In genomic region chr7:99557196-99557607, GRCh38 we compare ENCODE assay signal across 9 cellular contexts. TPM values are rescaled to one million over a fixed set of nuclear protein-coding genes. Genes with fewer than 3 reads are reported as not detected.
A peak's percentile ranks its signal among the peaks of the same experiment; 100 is the strongest.
DNase-seq lines count a peak whose midpoint lies in the region; ATAC-seq and TF ChIP-seq lines count a peak whose summit lies in the region.
"Had no signal": no experiment of that assay in that cellular context is flagged by ENCODE, and none has a peak within 500 bp of the region (broad histone marks: within the 10 kb centered on the region; RNA-seq: fewer than 3 reads in every experiment).

No MANE protein-coding gene starts in this region.

- H3K9me3 ChIP-seq in MG63 (no peaks in the 10 kb centered on the region), ectodermal cell (ENCODE audit: control insufficient read depth, low read length) (no peaks in the 10 kb centered on the region)

- no peaks in the 10 kb centered on the region for H3K27me3 ChIP-seq in BJ (ENCODE audit: control insufficient read depth, insufficient read depth, low read length)
- H3K27me3 ChIP-seq in MG63 = no peaks in the 10 kb centered on the region
- no peaks in the 10 kb centered on the region for H3K27me3 ChIP-seq in ectodermal cell (ENCODE audit: control insufficient read depth, insufficient read depth, low read length, poor library complexity, severe bottlenecking)

- no peak for ATAC-seq in natural killer cell treated with Interleukin-12 subunit alpha and Interleukin-12 subunit beta and Interleukin-15 and Interleukin-18, amount 100 ng/mL, for 72 hours
- ATAC-seq in HG02610 (IDR thresholded peaks at IDR 0.05; ENCODE audit: unreplicated experiment) = no peak
- ATAC-seq in HG03354 (IDR thresholded peaks at IDR 0.05; ENCODE audit: poor library complexity, severe bottlenecking, unreplicated experiment) = no peak

- H3K4me3 Mint-ChIP-seq in natural killer cell treated with Interleukin-12 subunit alpha and Interleukin-12 subunit beta and Interleukin-15 and Interleukin-18, amount 100 ng/mL, for 72 hours = peak overlapping the region; percentile 100

- peaks cover 16% of the 10 kb centered on the region for H3K36me3 ChIP-seq in BJ (ENCODE audit: control insufficient read depth, insufficient read depth, low read length)
- H3K36me3 ChIP-seq in MG63 = peaks cover 31% of the 10 kb centered on the region
- H3K36me3 ChIP-seq in ectodermal cell (ENCODE audit: control insufficient read depth, insufficient read depth, low read length) = peaks cover 17% of the 10 kb centered on the region

- CTCF ChIA-PET in BJ (lab: Yijun Ruan, JAX) = interaction anchor here (0.7 to 1.1 kb wide), 3 partner anchors 20 to 356 kb away, joined by 3 to 4 read pairs (median 3); partner anchors contain the start of gene ZSCAN25

- peak overlapping the region; percentile 99 to 100 for H3K27ac Mint-ChIP-seq in natural killer cell treated with Interleukin-12 subunit alpha and Interleukin-12 subunit beta and Interleukin-15 and Interleukin-18, amount 100 ng/mL, for 72 hours

- DNase-seq in BJ (ENCODE audit: low read depth) (no peak), MG63 (no peak), NCI-H2029 treated with DMSO at 0.1 percent for 48 hours (lab: John Stamatoyannopoulos, UW) (no peak), RPMI8226 (no peak)
- DNase-seq in natural killer cell treated with Interleukin-12 subunit alpha and Interleukin-12 subunit beta and Interleukin-15 and Interleukin-18, amount 100 ng/mL, for 72 hours (ENCODE audit: low spot score) = no peak
- DNase-seq: NCI-H1105 had no signal

- 91 to 96% methylated on average over 4 of the region's 4 CpGs for WGBS in ectodermal cell, 2 experiments

- H3K36me3 Mint-ChIP-seq in natural killer cell treated with Interleukin-12 subunit alpha and Interleukin-12 subunit beta and Interleukin-15 and Interleukin-18, amount 100 ng/mL, for 72 hours = peaks cover 29% of the 10 kb centered on the region

- no peaks in the 10 kb centered on the region for H3K27me3 Mint-ChIP-seq in natural killer cell treated with Interleukin-12 subunit alpha and Interleukin-12 subunit beta and Interleukin-15 and Interleukin-18, amount 100 ng/mL, for 72 hours

- TF ChIP-seq CTCF in BJ (IDR thresholded peaks at IDR 0.05; ENCODE audit: insufficient read depth, low read depth, low read length) = no peak

- H3K4me3 ChIP-seq in BJ (ENCODE audit: low read depth, low read length) (peak overlapping the region; percentile 95), MG63 (peak overlapping the region; percentile 76), ectodermal cell (ENCODE audit: insufficient read depth, low read depth, low read length) (peak overlapping the region; percentile 99)

- POLR2A ChIA-PET in BJ (lab: Charles Lee) = no interaction called here

- peaks cover 8% of the 10 kb centered on the region for H3K4me1 ChIP-seq in ectodermal cell (ENCODE audit: control insufficient read depth, insufficient read depth, low read length)

- no peaks in the 10 kb centered on the region for H3K9me3 Mint-ChIP-seq in natural killer cell treated with Interleukin-12 subunit alpha and Interleukin-12 subunit beta and Interleukin-15 and Interleukin-18, amount 100 ng/mL, for 72 hours

- H3K4me1 Mint-ChIP-seq in natural killer cell treated with Interleukin-12 subunit alpha and Interleukin-12 subunit beta and Interleukin-15 and Interleukin-18, amount 100 ng/mL, for 72 hours (ENCODE audit: low read depth in 2 of 2) = peaks cover 39 to 49% of the 10 kb centered on the region in 2 donors

- no peak overlapping the region for H3K27ac ChIP-seq in ectodermal cell (ENCODE audit: insufficient read depth, low read depth, low read length, poor library complexity, severe bottlenecking)

RNA-seq across cellular contexts. Expression of gene ZNF655, which starts 1.2 kb away (rescaled TPM):
- 47.2 and 56.4 TPM in 2 replicates for polyA plus RNA-seq in BJ (2011; rRNA removed)
- polyA minus RNA-seq in BJ (2011; rRNA and poly(A)+ RNA removed) = 50.5 and 52.5 TPM in 2 replicates
- 23.1 and 36.7 TPM in 2 replicates for total RNA-seq in MG63 (2014; rRNA removed; shearing (Covaris generic); ENCODE audit: low replicate concordance)
- polyA plus RNA-seq in ectodermal cell (2013, experiment 1 of 4) = 57.3 TPM
- 54.9 TPM for polyA plus RNA-seq in ectodermal cell (2013, experiment 2 of 4)
- polyA plus RNA-seq in ectodermal cell (2013, experiment 3 of 4) = 47.0 TPM
- polyA plus RNA-seq in ectodermal cell (2013, experiment 4 of 4) = 54.2 TPM
- total RNA-seq in natural killer cell treated with Interleukin-12 subunit alpha and Interleukin-12 subunit beta and Interleukin-15 and Interleukin-18, amount 100 ng/mL, for 72 hours = 100 to 1,000 TPM; 111 to 115 TPM

RNA-seq across cellular contexts. Expression of gene FAM200A, which starts 5.3 kb away (rescaled TPM):
- 3.8 and 5.9 TPM in 2 replicates for polyA plus RNA-seq in BJ (2011; rRNA removed)
- polyA minus RNA-seq in BJ (2011; rRNA and poly(A)+ RNA removed) = 2.0 and 2.8 TPM in 2 replicates
- total RNA-seq in MG63 (2014; rRNA removed; shearing (Covaris generic); ENCODE audit: low replicate concordance) = 0.72 and 5.1 TPM in 2 replicates
- polyA plus RNA-seq in ectodermal cell (2013, experiment 1 of 4) = 15.1 TPM
- 17.8 TPM for polyA plus RNA-seq in ectodermal cell (2013, experiment 2 of 4)
- 15.4 TPM for polyA plus RNA-seq in ectodermal cell (2013, experiment 3 of 4)
- 19.0 TPM for polyA plus RNA-seq in ectodermal cell (2013, experiment 4 of 4)
- 1 to 10 TPM; 2.7 to 4.3 TPM for total RNA-seq in natural killer cell treated with Interleukin-12 subunit alpha and Interleukin-12 subunit beta and Interleukin-15 and Interleukin-18, amount 100 ng/mL, for 72 hours

RNA-seq across cellular contexts. Expression of gene TMEM225B, which starts 40.9 kb away (rescaled TPM):
- 1.2 and 1.3 TPM in 2 replicates for polyA plus RNA-seq in BJ (2011; rRNA removed)
- 0.93 and 1.1 TPM in 2 replicates for polyA minus RNA-seq in BJ (2011; rRNA and poly(A)+ RNA removed)
- total RNA-seq in MG63 (2014; rRNA removed; shearing (Covaris generic); ENCODE audit: low replicate concordance) = not detected in 2 replicates
- 1.2 TPM for polyA plus RNA-seq in ectodermal cell (2013, experiment 1 of 4)
- 0.89 TPM for polyA plus RNA-seq in ectodermal cell (2013, experiment 2 of 4)
- polyA plus RNA-seq in ectodermal cell (2013, experiment 3 of 4) = 1.4 TPM
- polyA plus RNA-seq in ectodermal cell (2013, experiment 4 of 4) = 1.2 TPM
- total RNA-seq in natural killer cell treated with Interleukin-12 subunit alpha and Interleukin-12 subunit beta and Interleukin-15 and Interleukin-18, amount 100 ng/mL, for 72 hours = 1 to 10 TPM in 1 of 2 donors, under 1 TPM in 1; 0.78 to 1.1 TPM

RNA-seq across cellular contexts. Expression of gene ZKSCAN5, which starts 52.7 kb away (rescaled TPM):
- polyA plus RNA-seq in BJ (2011; rRNA removed) = 9.7 and 10.3 TPM in 2 replicates
- 9.3 and 14.2 TPM in 2 replicates for polyA minus RNA-seq in BJ (2011; rRNA and poly(A)+ RNA removed)
- 4.4 and 9.4 TPM in 2 replicates for total RNA-seq in MG63 (2014; rRNA removed; shearing (Covaris generic); ENCODE audit: low replicate concordance)
- polyA plus RNA-seq in ectodermal cell (2013, experiment 1 of 4) = 18.8 TPM
- 21.0 TPM for polyA plus RNA-seq in ectodermal cell (2013, experiment 2 of 4)
- polyA plus RNA-seq in ectodermal cell (2013, experiment 3 of 4) = 16.4 TPM
- polyA plus RNA-seq in ectodermal cell (2013, experiment 4 of 4) = 18.2 TPM
- 10 to 100 TPM; 11.5 to 13.3 TPM for total RNA-seq in natural killer cell treated with Interleukin-12 subunit alpha and Interleukin-12 subunit beta and Interleukin-15 and Interleukin-18, amount 100 ng/mL, for 72 hours

RNA-seq across cellular contexts. Expression of gene ZNF394, which starts 57.1 kb away (rescaled TPM):
- polyA plus RNA-seq in BJ (2011; rRNA removed) = 12.3 and 12.5 TPM in 2 replicates
- polyA minus RNA-seq in BJ (2011; rRNA and poly(A)+ RNA removed) = 11.2 and 12.8 TPM in 2 replicates
- total RNA-seq in MG63 (2014; rRNA removed; shearing (Covaris generic); ENCODE audit: low replicate concordance) = 10.4 and 13.3 TPM in 2 replicates
- polyA plus RNA-seq in ectodermal cell (2013, experiment 1 of 4) = 17.8 TPM
- 21.0 TPM for polyA plus RNA-seq in ectodermal cell (2013, experiment 2 of 4)
- 15.5 TPM for polyA plus RNA-seq in ectodermal cell (2013, experiment 3 of 4)
- 17.7 TPM for polyA plus RNA-seq in ectodermal cell (2013, experiment 4 of 4)
- 10 to 100 TPM; 62.0 to 70.5 TPM for total RNA-seq in natural killer cell treated with Interleukin-12 subunit alpha and Interleukin-12 subunit beta and Interleukin-15 and Interleukin-18, amount 100 ng/mL, for 72 hours
